9 cellular contexts compared by ENCODE assay signal in genomic region chr11:57323503-57324153, GRCh38. TPM values are rescaled to one million over a fixed set of nuclear protein-coding genes. Genes with fewer than 3 reads are reported as not detected.
DNase-seq lines count a peak whose midpoint lies in the region; ATAC-seq and TF ChIP-seq lines count a peak whose summit lies in the region.
"Had no signal": no experiment of that assay in that cellular context is flagged by ENCODE, and none has a peak within 500 bp of the region (broad histone marks: within the 10 kb centered on the region; RNA-seq: fewer than 3 reads in every experiment).

No MANE protein-coding gene starts in this region.

- peaks cover 5% of the 10 kb centered on the region; the same call in 1 of the 2 replicates for H3K79me2 ChIP-seq in OCI-LY3 (ENCODE audit: low read length)

- peaks cover 0 to 57% (median 30%) of the 10 kb centered on the region in 4 donors for H3K4me1 Mint-ChIP-seq in CD4-positive, CD25-positive, alpha-beta regulatory T cell
- H3K4me1 Mint-ChIP-seq in nephron progenitor cell, result peaks cover 68% of the 10 kb centered on the region

- H3K27me3 Mint-ChIP-seq in CD4-positive, CD25-positive, alpha-beta regulatory T cell, result no peaks in the 10 kb centered on the region
- H3K27me3 Mint-ChIP-seq in nephron progenitor cell (ENCODE audit: low read depth, poor library complexity), result no peaks in the 10 kb centered on the region

- no peak for ATAC-seq in CD4-positive, CD25-positive, alpha-beta regulatory T cell (ENCODE audit: low read depth in 2 of 2)
- ATAC-seq in HG02870 (IDR thresholded peaks at IDR 0.05; ENCODE audit: unreplicated experiment) (no peak), GM18517 (IDR thresholded peaks at IDR 0.05; ENCODE audit: unreplicated experiment) (no peak)

- H3K36me3 Mint-ChIP-seq in CD4-positive, CD25-positive, alpha-beta regulatory T cell, result peaks cover 32% of the 10 kb centered on the region
- peaks cover 53% of the 10 kb centered on the region for H3K36me3 Mint-ChIP-seq in nephron progenitor cell (ENCODE audit: low read depth)

- TF ChIP-seq CTCF in OCI-LY3 (IDR thresholded peaks at IDR 0.05; ENCODE audit: low read depth, low read length) (no peak), nephron progenitor cell (IDR thresholded peaks at IDR 0.05) (no peak)

- H4K20me1 ChIP-seq in OCI-LY3 (ENCODE audit: insufficient read depth, low read length), result no peaks in the 10 kb centered on the region

- peak overlapping the region; percentile 48 to 91 (median 58) for H3K27ac Mint-ChIP-seq in CD4-positive, CD25-positive, alpha-beta regulatory T cell
- peak overlapping the region; percentile 97 for H3K27ac Mint-ChIP-seq in nephron progenitor cell

- peak overlapping the region; percentile 85 for H3K4me2 ChIP-seq in OCI-LY3 (ENCODE audit: low read length)

- DNase-seq in CD4-positive, CD25-positive, alpha-beta regulatory T cell, result no peak
- DNase-seq in effector memory CD4-positive, alpha-beta T cell, result no peak
- DNase-seq in nephron progenitor cell (no peak), head of caudate nucleus (no peak), NCI-H1694 treated with DMSO at 0.1 percent for 48 hours (lab: John Stamatoyannopoulos, UW) (no peak)

- peaks cover 19% of the 10 kb centered on the region for H3K4me1 ChIP-seq in CD4-positive, CD25-positive, alpha-beta regulatory T cell (ENCODE audit: control insufficient read depth, insufficient read depth, low read length, poor library complexity, severe bottlenecking)
- peaks cover 40% of the 10 kb centered on the region for H3K4me1 ChIP-seq in OCI-LY3 (ENCODE audit: low read length)
- H3K4me1 ChIP-seq in effector memory CD4-positive, alpha-beta T cell (ENCODE audit: control insufficient read depth, insufficient read depth, low read length, poor library complexity, severe bottlenecking), result peaks cover 16% of the 10 kb centered on the region

- H3K4me3 ChIP-seq in CD4-positive, CD25-positive, alpha-beta regulatory T cell (ENCODE audit: low read depth, low read length), result no peak overlapping the region
- H3K4me3 ChIP-seq in OCI-LY3 (ENCODE audit: low read length), result peak overlapping the region; percentile 81
- peak overlapping the region; percentile 39 for H3K4me3 ChIP-seq in effector memory CD4-positive, alpha-beta T cell (ENCODE audit: insufficient read depth, low read depth, low read length, poor library complexity, severe bottlenecking)

- H3K4me3 Mint-ChIP-seq in CD4-positive, CD25-positive, alpha-beta regulatory T cell, result peak overlapping the region; percentile 84 to 94 (median 89)
- H3K4me3 Mint-ChIP-seq in nephron progenitor cell, result peak overlapping the region; percentile 98

- H3K9me3 Mint-ChIP-seq in CD4-positive, CD25-positive, alpha-beta regulatory T cell, result no peaks in the 10 kb centered on the region
- no peaks in the 10 kb centered on the region for H3K9me3 Mint-ChIP-seq in nephron progenitor cell

- peaks cover 15% of the 10 kb centered on the region for H3K36me3 ChIP-seq in CD4-positive, CD25-positive, alpha-beta regulatory T cell (ENCODE audit: control insufficient read depth, insufficient read depth, low read length)
- H3K36me3 ChIP-seq in OCI-LY3 (replicated peaks; ENCODE audit: low read depth, low read length), result peaks cover 31% of the 10 kb centered on the region
- H3K36me3 ChIP-seq in effector memory CD4-positive, alpha-beta T cell (ENCODE audit: control insufficient read depth, insufficient read depth, low read length), result peaks cover 18% of the 10 kb centered on the region

- H2AFZ ChIP-seq in OCI-LY3 (ENCODE audit: low read depth, low read length), result no peak overlapping the region

- intact Hi-C loops in head of caudate nucleus (cut with DNase I), result no loop called here

- H3K9ac ChIP-seq in OCI-LY3 (ENCODE audit: low read length), result no peak overlapping the region

- H3K27ac ChIP-seq in CD4-positive, CD25-positive, alpha-beta regulatory T cell (ENCODE audit: insufficient read depth, low read length, poor library complexity, severe bottlenecking), result peak overlapping the region; percentile 43
- no peak overlapping the region for H3K27ac ChIP-seq in OCI-LY3 (ENCODE audit: low read length)
- H3K27ac ChIP-seq in effector memory CD4-positive, alpha-beta T cell (ENCODE audit: insufficient read depth, low read length, poor library complexity, severe bottlenecking), result no peak overlapping the region

- H3K9me3 ChIP-seq in CD4-positive, CD25-positive, alpha-beta regulatory T cell (ENCODE audit: control insufficient read depth in 2 of 2, low read length in 2 of 2), result no peaks in the 10 kb centered on the region
- H3K9me3 ChIP-seq in OCI-LY3 (ENCODE audit: insufficient read depth, low read length), result no peaks in the 10 kb centered on the region
- H3K9me3 ChIP-seq in effector memory CD4-positive, alpha-beta T cell (ENCODE audit: control insufficient read depth, low read length), result no peaks in the 10 kb centered on the region

- H3K27me3 ChIP-seq in CD4-positive, CD25-positive, alpha-beta regulatory T cell (ENCODE audit: control insufficient read depth, insufficient read depth, low read length), result no peaks in the 10 kb centered on the region
- no peaks in the 10 kb centered on the region for H3K27me3 ChIP-seq in OCI-LY3 (ENCODE audit: low read depth, low read length)
- H3K27me3 ChIP-seq in effector memory CD4-positive, alpha-beta T cell (replicated peaks; ENCODE audit: control insufficient read depth, insufficient read depth, low read length, poor library complexity, severe bottlenecking), result no peaks in the 10 kb centered on the region

RNA-seq across cellular contexts. Expression of gene TNKS1BP1, which starts 1.1 kb away (rescaled TPM):
- total RNA-seq in CD4-positive, CD25-positive, alpha-beta regulatory T cell, result 16.3 TPM
- 1 to 10 TPM; 1.5 to 4.5 (median 2.0) TPM for polyA plus RNA-seq in CD4-positive, CD25-positive, alpha-beta regulatory T cell

RNA-seq across cellular contexts. Expression of gene SSRP1, which starts 12.1 kb away (rescaled TPM):
- 54.6 TPM for total RNA-seq in CD4-positive, CD25-positive, alpha-beta regulatory T cell
- 10 to 100 TPM; 20.5 to 29.5 (median 27.2) TPM for polyA plus RNA-seq in CD4-positive, CD25-positive, alpha-beta regulatory T cell

RNA-seq across cellular contexts. Expression of gene P2RX3, which starts 14.5 kb away (rescaled TPM):
- not detected for total RNA-seq in CD4-positive, CD25-positive, alpha-beta regulatory T cell
- not detected for polyA plus RNA-seq in CD4-positive, CD25-positive, alpha-beta regulatory T cell
- total RNA-seq: HT1080 had no signal

RNA-seq across cellular contexts. Expression of gene PRG3, which starts 57.3 kb away (rescaled TPM):
- total RNA-seq in CD4-positive, CD25-positive, alpha-beta regulatory T cell, result not detected
- not detected for polyA plus RNA-seq in CD4-positive, CD25-positive, alpha-beta regulatory T cell
- total RNA-seq: HT1080 had no signal
